16 cellular contexts compared by ENCODE assay signal in genomic region chr9:98491778-98492177, GRCh38.
A peak's percentile ranks its signal among the peaks of the same experiment; 100 is the strongest.
DNase-seq lines count a peak whose midpoint lies in the region; ATAC-seq and TF ChIP-seq lines count a peak whose summit lies in the region.
"Had no signal": no experiment of that assay in that cellular context is flagged by ENCODE, and none has a peak within 500 bp of the region (broad histone marks: within the 10 kb centered on the region; RNA-seq: fewer than 3 reads in every experiment).

No MANE protein-coding gene starts in this region.

- H3K4me1 ChIP-seq in PC-9 (replicated peaks; ENCODE audit: insufficient read depth) (peaks cover 60% of the 10 kb centered on the region), mesodermal cell (ENCODE audit: control insufficient read depth, insufficient read depth, low read length, poor library complexity, severe bottlenecking) (peaks cover 34% of the 10 kb centered on the region), upper lobe of right lung (no peaks in the 10 kb centered on the region)
- H3K4me1 ChIP-seq: vagina had no signal

- no peak overlapping the region for H2AFZ ChIP-seq in PC-9

- no peaks in the 10 kb centered on the region for H4K20me1 ChIP-seq in PC-9 (ENCODE audit: insufficient read depth)
- H4K20me1 ChIP-seq: BLaER1 had no signal

- H3K9me3 ChIP-seq in PC-9 (ENCODE audit: insufficient read depth, low read depth): peaks cover 9% of the 10 kb centered on the region; the same call in 1 of the 2 replicates
- H3K9me3 ChIP-seq in mesodermal cell (ENCODE audit: control insufficient read depth, low read length): no peaks in the 10 kb centered on the region
- no peaks in the 10 kb centered on the region for H3K9me3 ChIP-seq in upper lobe of right lung
- H3K9me3 ChIP-seq: vagina had no signal

- H3K27me3 ChIP-seq in PC-9 (ENCODE audit: insufficient read depth, low read depth) (no peaks in the 10 kb centered on the region), upper lobe of right lung (no peaks in the 10 kb centered on the region)
- H3K27me3 ChIP-seq: BLaER1, vagina had no signal

- H3K36me3 ChIP-seq in PC-9 (ENCODE audit: low read depth) (no peaks in the 10 kb centered on the region), mesodermal cell (ENCODE audit: control insufficient read depth, insufficient read depth, low read length) (no peaks in the 10 kb centered on the region), upper lobe of right lung (no peaks in the 10 kb centered on the region)
- H3K36me3 ChIP-seq: BLaER1, vagina had no signal

- CTCF ChIA-PET in PC-9 (lab: Charles Lee): no interaction called here

- H3K4me3 ChIP-seq in PC-9: no peak overlapping the region
- H3K4me3 ChIP-seq in fibroblast of pulmonary artery (replicated peaks; ENCODE audit: low read depth, low read length): no peak overlapping the region
- H3K4me3 ChIP-seq in mesodermal cell (ENCODE audit: extremely low read depth, insufficient read depth, low read length, poor library complexity, severe bottlenecking): no peak overlapping the region
- H3K4me3 ChIP-seq in upper lobe of right lung: no peak overlapping the region
- H3K4me3 ChIP-seq: BLaER1, vagina had no signal

- POLR2A ChIA-PET in PC-9 (lab: Charles Lee; ENCODE audit: unreplicated experiment): interaction anchor here (0.5 to 0.6 kb wide), 2 partner anchors 284 to 569 kb away, joined by 3 to 9 read pairs; partner anchors contain the start of gene TRMO

- peak overlapping the region; percentile 43 for H3K4me2 ChIP-seq in PC-9
- H3K4me2 ChIP-seq: BLaER1 had no signal

- H3K27ac ChIP-seq in PC-9 (peak overlapping the region; percentile 68), mesodermal cell (ENCODE audit: low read depth, low read length, severe bottlenecking) (peak overlapping the region; percentile 41), upper lobe of right lung (no peak overlapping the region)
- H3K27ac ChIP-seq: BLaER1, vagina had no signal

- H3K9me2 ChIP-seq in PC-9 (ENCODE audit: insufficient read depth): no peaks in the 10 kb centered on the region

- no TSS peak for BruUV-seq in PC-9 (replicated peaks; lab: Mats Ljungman, UMichigan)

- intact Hi-C loops in PC-9 (cut with micrococcal nuclease; ENCODE audit: unreplicated experiment): no loop called here
- intact Hi-C loops in upper lobe of right lung (cut with DNase I): no loop called here

- 39 to 52% methylated on average over 2 to 3 of the region's 3 CpGs for WGBS in mesodermal cell (ENCODE audit: insufficient coverage in 2 of 2), 2 experiments

- DNase-seq in AG20443 (ENCODE audit: low spot score) (peak; percentile 56), PC-9 (peak; percentile 29 to 49), fibroblast of pulmonary artery (ENCODE audit: low read depth) (peak; percentile 70), upper lobe of right lung (no peak)
- DNase-seq in stimulated activated CD4-positive, alpha-beta T cell treated with anti-CD3 and anti-CD28 coated beads, Interleukin-4, amount 100 ng/mL, for 24 hours: no peak
- DNase-seq in effector CD8-positive, alpha-beta T cell (lab: John Stamatoyannopoulos, UW): no peak
- DNase-seq: cortex of kidney; GF-D8; NCI-H146; NCI-H526 treated with DMSO at 0.1 percent for 48 hours; SHP77 treated with DMSO at 0.1 percent for 48 hours; stimulated activated CD4-positive, alpha-beta T cell treated with anti-CD3 and anti-CD28 coated beads, Interleukin-2, amount 100 ng/mL, for 24 hours had no signal

- peaks cover 39% of the 10 kb centered on the region for H3F3A ChIP-seq in PC-9 (ENCODE audit: insufficient read depth, low read depth)

- no peaks in the 10 kb centered on the region for H3K79me2 ChIP-seq in PC-9 (ENCODE audit: low read depth)

- ATAC-seq in upper lobe of right lung (no peak), HG02884 (IDR thresholded peaks at IDR 0.05; ENCODE audit: unreplicated experiment) (no peak)

- TF ChIP-seq CTCF in PC-9 (conservative IDR thresholded peaks at IDR 0.05): no peak
- TF ChIP-seq CTCF in fibroblast of pulmonary artery (IDR thresholded peaks at IDR 0.05; ENCODE audit: low read length, missing control alignments): no peak
- TF ChIP-seq CTCF in upper lobe of right lung (IDR thresholded peaks at IDR 0.05): no peak

Comparison
In these comparisons a context has a peak if more than half of its experiments do, and no peak if none do; other contexts are left out.
1. DNase-seq: peak in AG20443 (single experiment), PC-9 (2 of 2) and fibroblast of pulmonary artery (single experiment); none in stimulated activated CD4-positive, alpha-beta T cell treated with anti-CD3 and anti-CD28 coated beads, Interleukin-4, amount 100 ng/mL, for 24 hours (single experiment), effector CD8-positive, alpha-beta T cell (single experiment) and upper lobe of right lung (single experiment).